ENCODE assay signal across 11 cellular contexts in genomic region chr16:57134982-57135381, GRCh38. TPM values are rescaled to one million over a fixed set of nuclear protein-coding genes. Genes with fewer than 3 reads are reported as not detected.
A peak's percentile ranks its signal among the peaks of the same experiment; 100 is the strongest.
DNase-seq lines count a peak whose midpoint lies in the region; ATAC-seq and TF ChIP-seq lines count a peak whose summit lies in the region.
"Had no signal": no experiment of that assay in that cellular context is flagged by ENCODE, and none has a peak within 500 bp of the region (broad histone marks: within the 10 kb centered on the region; RNA-seq: fewer than 3 reads in every experiment).

No MANE protein-coding gene starts in this region.

- POLR2A ChIA-PET in RWPE1 (lab: Yijun Ruan, JAX; ENCODE audit: low non-redundant PET): no interaction called here
- POLR2A ChIA-PET in activated naive CD8-positive, alpha-beta T cell treated with anti-CD3 and anti-CD28 coated beads, Interleukin-2, amount 10 ng/mL, durations not matched to agents 7 days and 5 days (lab: Charles Lee): interaction anchor here (0.6 to 1.5 kb wide), 4 partner anchors 10 to 49 kb away, joined by 3 read pairs; no protein-coding TSS in a partner anchor

- CTCF ChIA-PET in RWPE1 (lab: Yijun Ruan, JAX): interaction anchor here (0.7 kb wide), 1 partner anchor 381 kb away, joined by 3 read pairs; no protein-coding TSS in a partner anchor

- H3K4me3 Mint-ChIP-seq in activated naive CD8-positive, alpha-beta T cell treated with anti-CD3 and anti-CD28 coated beads, Interleukin-2, amount 10 ng/mL, durations not matched to agents 7 days and 5 days: peak overlapping the region; percentile 82
- H3K4me3 Mint-ChIP-seq: neural crest cell had no signal

- no peaks in the 10 kb centered on the region for H3K9me3 Mint-ChIP-seq in activated naive CD8-positive, alpha-beta T cell treated with anti-CD3 and anti-CD28 coated beads, Interleukin-2, amount 10 ng/mL, durations not matched to agents 7 days and 5 days
- H3K9me3 Mint-ChIP-seq: neural crest cell had no signal

- peak; percentile 70 for ATAC-seq in activated naive CD8-positive, alpha-beta T cell treated with anti-CD3 and anti-CD28 coated beads, Interleukin-2, amount 10 ng/mL, durations not matched to agents 7 days and 5 days (ENCODE audit: low read depth)

- H3K36me3 Mint-ChIP-seq in activated naive CD8-positive, alpha-beta T cell treated with anti-CD3 and anti-CD28 coated beads, Interleukin-2, amount 10 ng/mL, durations not matched to agents 7 days and 5 days: peaks cover 9% of the 10 kb centered on the region

- no peak for TF ChIP-seq CTCF in RWPE1 (conservative IDR thresholded peaks at IDR 0.05; ENCODE audit: low read depth)

- peak overlapping the region; percentile 90 for H3K27ac Mint-ChIP-seq in activated naive CD8-positive, alpha-beta T cell treated with anti-CD3 and anti-CD28 coated beads, Interleukin-2, amount 10 ng/mL, durations not matched to agents 7 days and 5 days

- no peaks in the 10 kb centered on the region for H3K27me3 Mint-ChIP-seq in activated naive CD8-positive, alpha-beta T cell treated with anti-CD3 and anti-CD28 coated beads, Interleukin-2, amount 10 ng/mL, durations not matched to agents 7 days and 5 days

- H3K27ac ChIP-seq in RWPE1: peak overlapping the region; percentile 39

- H3K4me1 Mint-ChIP-seq in activated naive CD8-positive, alpha-beta T cell treated with anti-CD3 and anti-CD28 coated beads, Interleukin-2, amount 10 ng/mL, durations not matched to agents 7 days and 5 days: peaks cover 60% of the 10 kb centered on the region

- DNase-seq in NCI-H2029 (lab: John Stamatoyannopoulos, UW): peak; percentile 57
- DNase-seq in NCI-H2029 treated with DMSO at 0.1 percent for 48 hours (lab: John Stamatoyannopoulos, UW): no peak
- no peak for DNase-seq in RWPE1 (ENCODE audit: low spot score)
- DNase-seq in activated naive CD8-positive, alpha-beta T cell treated with anti-CD3 and anti-CD28 coated beads, Interleukin-2, amount 10 ng/mL, durations not matched to agents 7 days and 5 days: peak; percentile 55
- DNase-seq in stimulated activated CD4-positive, alpha-beta T cell treated with anti-CD3 and anti-CD28 coated beads, Interleukin-4, amount 100 ng/mL, for 24 hours: peak; percentile 33
- DNase-seq in NOMO-1 (lab: John Stamatoyannopoulos, UW; ENCODE audit: unreplicated experiment in 2 of 2): no peak
- no peak for DNase-seq in NCI-H2107 treated with DMSO at 0.1 percent for 48 hours (lab: John Stamatoyannopoulos, UW; ENCODE audit: unreplicated experiment)
- no peak for DNase-seq in DMS114 treated with DMSO at 0.1 percent for 48 hours (lab: John Stamatoyannopoulos, UW; ENCODE audit: unreplicated experiment)
- DNase-seq: 8988T, NCI-H187 had no signal

RNA-seq across cellular contexts. Expression of gene CPNE2, which starts 42.6 kb away (rescaled TPM):
- total RNA-seq in activated naive CD8-positive, alpha-beta T cell treated with anti-CD3 and anti-CD28 coated beads, Interleukin-2, amount 10 ng/mL, durations not matched to agents 7 days and 5 days: 10 to 100 TPM; 11.0 to 11.4 TPM

RNA-seq across cellular contexts. Expression of gene PSME3IP1, which starts 50.9 kb away (rescaled TPM):
- 100 to 1,000 TPM; 134 to 140 TPM for total RNA-seq in activated naive CD8-positive, alpha-beta T cell treated with anti-CD3 and anti-CD28 coated beads, Interleukin-2, amount 10 ng/mL, durations not matched to agents 7 days and 5 days

RNA-seq across cellular contexts. Expression of gene RSPRY1, which starts 51.1 kb away (rescaled TPM):
- 10 to 100 TPM; 29.5 to 34.3 TPM for total RNA-seq in activated naive CD8-positive, alpha-beta T cell treated with anti-CD3 and anti-CD28 coated beads, Interleukin-2, amount 10 ng/mL, durations not matched to agents 7 days and 5 days

Comparison
In these comparisons a context has a peak if more than half of its experiments do, and no peak if none do; other contexts are left out.
1. DNase-seq: peak in NCI-H2029 (single experiment), activated naive CD8-positive, alpha-beta T cell treated with anti-CD3 and anti-CD28 coated beads, Interleukin-2, amount 10 ng/mL, durations not matched to agents 7 days and 5 days (single experiment) and stimulated activated CD4-positive, alpha-beta T cell treated with anti-CD3 and anti-CD28 coated beads, Interleukin-4, amount 100 ng/mL, for 24 hours (single experiment); none in NCI-H2029 treated with DMSO at 0.1 percent for 48 hours (single experiment), RWPE1 (single experiment), NOMO-1 (0 of 2), NCI-H2107 treated with DMSO at 0.1 percent for 48 hours (single experiment) and DMS114 treated with DMSO at 0.1 percent for 48 hours (single experiment).